Comparison of ENCODE assay signal across 8 cellular contexts in genomic region chr15:72117698-72118399, GRCh38. TPM values are rescaled to one million over a fixed set of nuclear protein-coding genes. Genes with fewer than 3 reads are reported as not detected.
DNase-seq lines count a peak whose midpoint lies in the region; ATAC-seq and TF ChIP-seq lines count a peak whose summit lies in the region.

TSS of gene MYO9A (minus strand) at chr15:72118150. CDS start at chr15:72046563, 71,587 bp downstream.

- no peak within 1 kb of the TSS for H3T11ph ChIP-seq in H9 (ENCODE audit: low read length)

- no peak within 1 kb of the TSS for H3K4ac ChIP-seq in H9 (ENCODE audit: low read depth, low read length)

- no peak within 1 kb of the TSS for H3K23ac ChIP-seq in H9 (ENCODE audit: insufficient read length, low read depth, low read length)

- H3K23me2 ChIP-seq in H9 (ENCODE audit: insufficient read length, low read depth, low read length, poor library complexity, severe bottlenecking) = peaks cover 13% of the 10 kb centered on the region

- H3K4me3 Mint-ChIP-seq in H9 = peak within 1 kb of the TSS; percentile 98
- H3K4me3 Mint-ChIP-seq in naive thymus-derived CD4-positive, alpha-beta T cell = peak within 1 kb of the TSS; percentile 89 to 99 (median 97)
- peak within 1 kb of the TSS; percentile 97 for H3K4me3 Mint-ChIP-seq in stimulated activated memory B cell treated with anti-CD40 and anti-IgM and Interleukin-4, amounts not matched to agents 10 μg/mL and 1 μg/mL and 100 μg/mL, for 72 hours

- H4K91ac ChIP-seq in H9 (ENCODE audit: insufficient read length, low read depth, low read length) = no peak within 1 kb of the TSS

- peak within 1 kb of the TSS; percentile 95 for H3K9ac ChIP-seq in H9 (ENCODE audit: extremely low read depth, insufficient read length, low read length)

- H2BK15ac ChIP-seq in H9 (ENCODE audit: low read depth, low read length) = no peak within 1 kb of the TSS; the same call in 1 of the 2 replicates

- no peaks in the 10 kb centered on the region for H3F3A ChIP-seq in DOHH2 (ENCODE audit: control insufficient read depth, insufficient read depth)

- peaks cover 28% of the 10 kb centered on the region for H3K36me3 ChIP-seq in DOHH2 (ENCODE audit: control insufficient read depth, low read length)
- peaks cover 0 to 7% (median 0%) of the 10 kb centered on the region in 3 experiments for H3K36me3 ChIP-seq in naive thymus-derived CD4-positive, alpha-beta T cell (ENCODE audit: control insufficient read depth in 2 of 3, insufficient read depth in 3 of 3, low read length in 3 of 3)

- H3K4me1 ChIP-seq in DOHH2 (ENCODE audit: control insufficient read depth, low read length) = peaks cover 43% of the 10 kb centered on the region
- H3K4me1 ChIP-seq in H9 (ENCODE audit: insufficient read depth, low read length) = peaks cover 2% of the 10 kb centered on the region; the same call in 1 of the 2 replicates
- peaks cover 7 to 11% of the 10 kb centered on the region in 2 donors for H3K4me1 ChIP-seq in naive thymus-derived CD4-positive, alpha-beta T cell (ENCODE audit: control insufficient read depth in 2 of 2, insufficient read depth in 2 of 2, low read length in 2 of 2)

- no peak within 1 kb of the TSS for H2BK12ac ChIP-seq in H9 (ENCODE audit: insufficient read length, low read depth, low read length)

- CTCF ChIA-PET in naive thymus-derived CD4-positive, alpha-beta T cell (lab: Charles Lee) = no interaction called here

- no CpG with 5 or more reads among the region's 79 CpGs for WGBS in H9 (ENCODE audit: extremely low coverage, insufficient read length, low lambda C conversion rate)

- H3K27me3 ChIP-seq in DOHH2 (ENCODE audit: control insufficient read depth, low read length) (no peaks in the 10 kb centered on the region), H9 (ENCODE audit: insufficient read depth, low read length) (no peaks in the 10 kb centered on the region)
- no peaks in the 10 kb centered on the region for H3K27me3 ChIP-seq in naive thymus-derived CD4-positive, alpha-beta T cell (ENCODE audit: control insufficient read depth in 2 of 2, insufficient read depth in 2 of 2, low read length in 2 of 2)

- DNase-seq in H9 (peak; percentile 98), M059J (ENCODE audit: low read depth) (peak; percentile 96), fibroblast of mammary gland (ENCODE audit: low read depth) (peak; percentile 98)
- peak; percentile 99 for DNase-seq in activated T-helper 9 cell treated with anti-CD3 and anti-CD28 coated beads, Interleukin-2, amount 50 U/mL, for 16 hours (ENCODE audit: low read depth)
- DNase-seq in naive thymus-derived CD4-positive, alpha-beta T cell = peak; percentile 93 to 99 (median 98)

- H4K20me1 ChIP-seq in DOHH2 (ENCODE audit: control insufficient read depth, insufficient read depth, low read depth, low read length) = 0 out of 2 replicates have a peak, but pooled peaks cover 3% of the 10 kb centered on the region
- H4K20me1 ChIP-seq in H9 (ENCODE audit: control insufficient read depth, insufficient read depth, insufficient read length) = peaks cover 3% of the 10 kb centered on the region

- peak within 1 kb of the TSS; percentile 99 for H3K27ac Mint-ChIP-seq in H9
- H3K27ac Mint-ChIP-seq in naive thymus-derived CD4-positive, alpha-beta T cell = peak within 1 kb of the TSS; percentile 81 to 99 (median 99)
- H3K27ac Mint-ChIP-seq in stimulated activated memory B cell treated with anti-CD40 and anti-IgM and Interleukin-4, amounts not matched to agents 10 μg/mL and 1 μg/mL and 100 μg/mL, for 72 hours = peak within 1 kb of the TSS; percentile 96

- H3K4me3 ChIP-seq in DOHH2 (ENCODE audit: low read length) (peak within 1 kb of the TSS; percentile 86), fibroblast of mammary gland (ENCODE audit: control insufficient read depth, low read depth, low read length) (peak within 1 kb of the TSS; percentile 97)
- H3K4me3 ChIP-seq in naive thymus-derived CD4-positive, alpha-beta T cell (ENCODE audit: low read length) = peak within 1 kb of the TSS; percentile 86

- H3K4me2 ChIP-seq in DOHH2 (ENCODE audit: low read length) = peak within 1 kb of the TSS; percentile 98
- H3K4me2 ChIP-seq in H9 (ENCODE audit: insufficient read depth, insufficient read length, low read length) = peak within 1 kb of the TSS; percentile 97

- TF ChIP-seq POLR2A in Raji (IDR thresholded peaks at IDR 0.05; ENCODE audit: insufficient read depth, low read depth, low read length) = peak; percentile 67

- POLR2A ChIA-PET in naive thymus-derived CD4-positive, alpha-beta T cell (lab: Charles Lee) = interaction anchor here (0.6 to 0.9 kb wide), 4 partner anchors 109 to 114 kb away, joined by 3 read pairs; no protein-coding TSS in a partner anchor

- no peak within 1 kb of the TSS for H2AK5ac ChIP-seq in H9 (ENCODE audit: insufficient read length, low read length)

- no peak within 1 kb of the TSS for H2BK20ac ChIP-seq in H9 (ENCODE audit: low read depth, low read length, poor library complexity, severe bottlenecking)

- H3K4me1 Mint-ChIP-seq in H9 = peaks cover 28 to 30% of the 10 kb centered on the region in 2 experiments
- H3K4me1 Mint-ChIP-seq in naive thymus-derived CD4-positive, alpha-beta T cell = peaks cover 23 to 55% (median 47%) of the 10 kb centered on the region in 7 donors
- peaks cover 52% of the 10 kb centered on the region for H3K4me1 Mint-ChIP-seq in stimulated activated memory B cell treated with anti-CD40 and anti-IgM and Interleukin-4, amounts not matched to agents 10 μg/mL and 1 μg/mL and 100 μg/mL, for 72 hours

- H3K9me2 ChIP-seq in DOHH2 (replicated peaks; ENCODE audit: control insufficient read depth, low read length) = no peaks in the 10 kb centered on the region

- intact Hi-C loops in naive thymus-derived CD4-positive, alpha-beta T cell (cut with micrococcal nuclease) = loop anchor here (1.0 to 10.0 kb wide), 9 partner anchors 77 to 935 kb away; partner anchors contain the start of genes PARP6 (in 2 of the 2), PKM (in 2 of the 2), ADPGK (in 1 of the 2) and CELF6 (in 1 of the 2)

- no peaks in the 10 kb centered on the region for H3K79me1 ChIP-seq in H9 (ENCODE audit: insufficient read depth, low read depth, low read length, poor library complexity, severe bottlenecking)

- peak within 1 kb of the TSS; percentile 98 for H3K18ac ChIP-seq in H9 (ENCODE audit: insufficient read length, low read depth, low read length)

- H4K8ac ChIP-seq in H9 (replicated peaks; ENCODE audit: insufficient read length, low read depth, low read length) = no peak within 1 kb of the TSS

- H3K79me2 ChIP-seq in DOHH2 (ENCODE audit: control insufficient read depth, low read length) (peaks cover 63% of the 10 kb centered on the region), H9 (ENCODE audit: insufficient read depth, low read length) (0 out of 2 replicates have a peak, but pooled peaks cover 2% of the 10 kb centered on the region)

- peak; percentile 12 for TF ChIP-seq CTCF in DOHH2 (IDR thresholded peaks at IDR 0.05; ENCODE audit: low read depth, low read length, poor library complexity, severe bottlenecking)
- no peak for TF ChIP-seq CTCF in H9 (conservative IDR thresholded peaks at IDR 0.05)
- TF ChIP-seq CTCF in fibroblast of mammary gland (conservative IDR thresholded peaks at IDR 0.05; ENCODE audit: control insufficient read depth, insufficient read depth, low read depth, low read length) = no peak

- no peaks in the 10 kb centered on the region for H3K36me3 Mint-ChIP-seq in H9 (ENCODE audit: insufficient read depth in 1 of 3, low read depth in 3 of 3)
- H3K36me3 Mint-ChIP-seq in naive thymus-derived CD4-positive, alpha-beta T cell = no peaks in the 10 kb centered on the region
- no peaks in the 10 kb centered on the region for H3K36me3 Mint-ChIP-seq in stimulated activated memory B cell treated with anti-CD40 and anti-IgM and Interleukin-4, amounts not matched to agents 10 μg/mL and 1 μg/mL and 100 μg/mL, for 72 hours

- no peaks in the 10 kb centered on the region for H3K9me3 ChIP-seq in DOHH2 (ENCODE audit: control insufficient read depth, insufficient read depth, low read length)
- no peaks in the 10 kb centered on the region for H3K9me3 ChIP-seq in H9 (ENCODE audit: control insufficient read depth, low read depth, low read length)
- no peaks in the 10 kb centered on the region for H3K9me3 ChIP-seq in naive thymus-derived CD4-positive, alpha-beta T cell (ENCODE audit: control insufficient read depth in 2 of 3, low read length in 3 of 3)

- H4K5ac ChIP-seq in H9 (ENCODE audit: insufficient read length, low read depth, low read length) = peak within 1 kb of the TSS; percentile 54

- no peak within 1 kb of the TSS for H3K56ac ChIP-seq in H9 (ENCODE audit: insufficient read length, low read depth, low read length)

- H3K27ac ChIP-seq in DOHH2 (ENCODE audit: low read depth, low read length) (peak within 1 kb of the TSS; percentile 81), H9 (ENCODE audit: insufficient read length, low read depth, low read length) (peak within 1 kb of the TSS; percentile 67)
- H3K27ac ChIP-seq in naive thymus-derived CD4-positive, alpha-beta T cell (ENCODE audit: low read depth, low read length) = peak within 1 kb of the TSS; percentile 94

- H2BK120ac ChIP-seq in H9 (ENCODE audit: low read depth, low read length, poor library complexity, severe bottlenecking) = no peak within 1 kb of the TSS

- H3K27me3 Mint-ChIP-seq in H9 (ENCODE audit: low read depth) = no peaks in the 10 kb centered on the region
- peaks cover 0 to 23% (median 0%) of the 10 kb centered on the region in 5 donors for H3K27me3 Mint-ChIP-seq in naive thymus-derived CD4-positive, alpha-beta T cell
- no peaks in the 10 kb centered on the region for H3K27me3 Mint-ChIP-seq in stimulated activated memory B cell treated with anti-CD40 and anti-IgM and Interleukin-4, amounts not matched to agents 10 μg/mL and 1 μg/mL and 100 μg/mL, for 72 hours

- peak within 1 kb of the TSS; percentile 69 for H2AFZ ChIP-seq in H9 (ENCODE audit: low read length)

- H3K14ac ChIP-seq in H9 (ENCODE audit: insufficient read depth, low read length) = peak within 1 kb of the TSS; percentile 99

- no peak within 1 kb of the TSS for H2BK5ac ChIP-seq in H9 (ENCODE audit: insufficient read length, low read length)

- H3K9me3 Mint-ChIP-seq in H9 = no peaks in the 10 kb centered on the region
- no peaks in the 10 kb centered on the region for H3K9me3 Mint-ChIP-seq in naive thymus-derived CD4-positive, alpha-beta T cell
- H3K9me3 Mint-ChIP-seq in stimulated activated memory B cell treated with anti-CD40 and anti-IgM and Interleukin-4, amounts not matched to agents 10 μg/mL and 1 μg/mL and 100 μg/mL, for 72 hours = no peaks in the 10 kb centered on the region

- peak; percentile 90 for ATAC-seq in naive thymus-derived CD4-positive, alpha-beta T cell
- peak; percentile 89 for ATAC-seq in stimulated activated memory B cell treated with anti-CD40 and anti-IgM and Interleukin-4, amounts not matched to agents 10 μg/mL and 1 μg/mL and 100 μg/mL, for 72 hours

RNA-seq across cellular contexts. Expression of gene MYO9A, which starts in this region (rescaled TPM):
- 20.7 and 21.4 TPM in 2 replicates for total RNA-seq in H9 (2021)
- total RNA-seq in M059J (2014; rRNA removed; shearing (Covaris generic)) = 13.1 and 15.0 TPM in 2 replicates
- total RNA-seq in naive thymus-derived CD4-positive, alpha-beta T cell = 10 to 100 TPM; 21.6 to 53.3 (median 29.7) TPM
- polyA plus RNA-seq in naive thymus-derived CD4-positive, alpha-beta T cell = 10 to 100 TPM in 1 of 2 donors, 1 to 10 TPM in 1; 8.4 to 20.7 TPM

Comparison
In these comparisons a context has a peak if more than half of its experiments do, and no peak if none do; other contexts are left out.
1. Peak in every context shown above with its lines: DNase-seq, ATAC-seq, H3K4me3 ChIP-seq and H3K27ac ChIP-seq.